ENCODE assay signal across 1 cellular context in the genomic region with DNA sequence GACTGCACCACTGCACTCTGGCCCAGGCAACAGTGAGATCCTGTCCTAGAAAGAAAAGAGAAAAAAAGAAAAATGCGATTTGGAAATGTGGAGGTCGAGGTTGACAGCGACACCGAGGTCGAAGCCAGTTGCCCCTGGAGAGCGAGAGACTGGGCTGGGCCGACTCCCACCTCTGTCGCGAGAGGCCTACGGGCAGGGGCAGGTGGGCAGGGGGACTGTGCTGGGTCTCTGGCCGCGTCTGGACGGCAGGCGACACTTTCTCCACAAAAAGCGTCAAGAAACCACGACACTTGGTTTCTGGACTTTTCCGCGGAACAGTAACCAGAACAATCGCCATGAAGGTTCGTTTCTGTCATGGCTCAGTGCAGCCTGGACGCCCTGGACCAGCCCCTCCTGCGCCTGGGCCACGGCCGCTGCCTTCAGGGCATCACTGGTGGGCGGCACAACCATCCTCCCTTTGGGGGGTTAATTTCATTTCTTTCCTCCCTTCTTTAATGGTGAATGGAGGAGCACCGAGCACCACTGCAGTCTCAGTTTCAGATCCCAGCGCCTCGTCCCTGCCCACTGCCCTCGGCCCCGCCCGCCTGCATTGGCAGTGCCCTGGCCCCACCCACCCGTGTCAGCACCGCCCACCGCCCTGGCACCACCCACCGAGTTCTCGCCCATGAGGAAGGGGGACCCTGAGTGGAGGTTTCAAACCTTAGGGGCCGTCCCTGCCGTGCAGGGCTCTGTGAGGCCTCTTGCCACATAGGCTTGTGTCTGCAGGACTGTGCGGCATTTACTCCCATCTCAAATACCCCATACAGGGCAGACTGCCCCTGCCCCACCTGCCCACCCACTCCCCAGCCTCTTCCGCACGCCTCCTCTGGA.
TF ChIP-seq lines count a peak whose summit lies in the region.

No MANE protein-coding gene starts in this region.

TF ChIP-seq in WTC11, 78 proteins besides CTCF, POLR2A, EP300 and RAD21 (continued from another document):
- TF ChIP-seq, protein P1, sequence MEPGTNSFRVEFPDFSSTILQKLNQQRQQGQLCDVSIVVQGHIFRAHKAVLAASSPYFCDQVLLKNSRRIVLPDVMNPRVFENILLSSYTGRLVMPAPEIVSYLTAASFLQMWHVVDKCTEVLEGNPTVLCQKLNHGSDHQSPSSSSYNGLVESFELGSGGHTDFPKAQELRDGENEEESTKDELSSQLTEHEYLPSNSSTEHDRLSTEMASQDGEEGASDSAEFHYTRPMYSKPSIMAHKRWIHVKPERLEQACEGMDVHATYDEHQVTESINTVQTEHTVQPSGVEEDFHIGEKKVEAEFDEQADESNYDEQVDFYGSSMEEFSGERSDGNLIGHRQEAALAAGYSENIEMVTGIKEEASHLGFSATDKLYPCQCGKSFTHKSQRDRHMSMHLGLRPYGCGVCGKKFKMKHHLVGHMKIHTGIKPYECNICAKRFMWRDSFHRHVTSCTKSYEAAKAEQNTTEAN (CRISPR knock-in tag; IDR thresholded peaks at IDR 0.05) = no peak
- TF ChIP-seq ERG (CRISPR knock-in tag; IDR thresholded peaks at IDR 0.05) (no peak), TCF7 (CRISPR knock-in tag; IDR thresholded peaks at IDR 0.05; ENCODE audit: low read depth) (no peak)
- TF ChIP-seq, protein P2, sequence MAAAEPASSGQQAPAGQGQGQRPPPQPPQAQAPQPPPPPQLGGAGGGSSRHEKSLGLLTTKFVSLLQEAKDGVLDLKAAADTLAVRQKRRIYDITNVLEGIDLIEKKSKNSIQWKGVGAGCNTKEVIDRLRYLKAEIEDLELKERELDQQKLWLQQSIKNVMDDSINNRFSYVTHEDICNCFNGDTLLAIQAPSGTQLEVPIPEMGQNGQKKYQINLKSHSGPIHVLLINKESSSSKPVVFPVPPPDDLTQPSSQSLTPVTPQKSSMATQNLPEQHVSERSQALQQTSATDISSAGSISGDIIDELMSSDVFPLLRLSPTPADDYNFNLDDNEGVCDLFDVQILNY (CRISPR knock-in tag; IDR thresholded peaks at IDR 0.05) = no peak
- TF ChIP-seq, protein P3, sequence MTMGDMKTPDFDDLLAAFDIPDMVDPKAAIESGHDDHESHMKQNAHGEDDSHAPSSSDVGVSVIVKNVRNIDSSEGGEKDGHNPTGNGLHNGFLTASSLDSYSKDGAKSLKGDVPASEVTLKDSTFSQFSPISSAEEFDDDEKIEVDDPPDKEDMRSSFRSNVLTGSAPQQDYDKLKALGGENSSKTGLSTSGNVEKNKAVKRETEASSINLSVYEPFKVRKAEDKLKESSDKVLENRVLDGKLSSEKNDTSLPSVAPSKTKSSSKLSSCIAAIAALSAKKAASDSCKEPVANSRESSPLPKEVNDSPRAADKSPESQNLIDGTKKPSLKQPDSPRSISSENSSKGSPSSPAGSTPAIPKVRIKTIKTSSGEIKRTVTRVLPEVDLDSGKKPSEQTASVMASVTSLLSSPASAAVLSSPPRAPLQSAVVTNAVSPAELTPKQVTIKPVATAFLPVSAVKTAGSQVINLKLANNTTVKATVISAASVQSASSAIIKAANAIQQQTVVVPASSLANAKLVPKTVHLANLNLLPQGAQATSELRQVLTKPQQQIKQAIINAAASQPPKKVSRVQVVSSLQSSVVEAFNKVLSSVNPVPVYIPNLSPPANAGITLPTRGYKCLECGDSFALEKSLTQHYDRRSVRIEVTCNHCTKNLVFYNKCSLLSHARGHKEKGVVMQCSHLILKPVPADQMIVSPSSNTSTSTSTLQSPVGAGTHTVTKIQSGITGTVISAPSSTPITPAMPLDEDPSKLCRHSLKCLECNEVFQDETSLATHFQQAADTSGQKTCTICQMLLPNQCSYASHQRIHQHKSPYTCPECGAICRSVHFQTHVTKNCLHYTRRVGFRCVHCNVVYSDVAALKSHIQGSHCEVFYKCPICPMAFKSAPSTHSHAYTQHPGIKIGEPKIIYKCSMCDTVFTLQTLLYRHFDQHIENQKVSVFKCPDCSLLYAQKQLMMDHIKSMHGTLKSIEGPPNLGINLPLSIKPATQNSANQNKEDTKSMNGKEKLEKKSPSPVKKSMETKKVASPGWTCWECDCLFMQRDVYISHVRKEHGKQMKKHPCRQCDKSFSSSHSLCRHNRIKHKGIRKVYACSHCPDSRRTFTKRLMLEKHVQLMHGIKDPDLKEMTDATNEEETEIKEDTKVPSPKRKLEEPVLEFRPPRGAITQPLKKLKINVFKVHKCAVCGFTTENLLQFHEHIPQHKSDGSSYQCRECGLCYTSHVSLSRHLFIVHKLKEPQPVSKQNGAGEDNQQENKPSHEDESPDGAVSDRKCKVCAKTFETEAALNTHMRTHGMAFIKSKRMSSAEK (CRISPR knock-in tag; IDR thresholded peaks at IDR 0.05; ENCODE audit: borderline replicate concordance) = no peak
